ENCODE assay signal across 8 cellular contexts in genomic region chr11:36455658-36456111, GRCh38. TPM values are rescaled to one million over a fixed set of nuclear protein-coding genes. Genes with fewer than 3 reads are reported as not detected.
A peak's percentile ranks its signal among the peaks of the same experiment; 100 is the strongest.
DNase-seq lines count a peak whose midpoint lies in the region; ATAC-seq and TF ChIP-seq lines count a peak whose summit lies in the region.

No MANE protein-coding gene starts in this region.

- no peak overlapping the region for H3K4me3 Mint-ChIP-seq in CD14-positive monocyte
- H3K4me3 Mint-ChIP-seq in endothelial cell (ENCODE audit: unreplicated experiment) = peak overlapping the region; percentile 79

- H3K36me3 ChIP-seq in muscle layer of duodenum (ENCODE audit: control insufficient read depth in 1 of 2, insufficient read depth in 2 of 2, low read length in 2 of 2) = peaks cover 0 to 8% of the 10 kb centered on the region in 2 donors

- no peaks in the 10 kb centered on the region for H3K27me3 ChIP-seq in muscle layer of duodenum (ENCODE audit: low read depth, low read length)

- H3K9me3 Mint-ChIP-seq in CD14-positive monocyte = peaks cover 0 to 2% (median 0%) of the 10 kb centered on the region in 7 donors
- H3K9me3 Mint-ChIP-seq in endothelial cell (ENCODE audit: unreplicated experiment) = no peaks in the 10 kb centered on the region

- TF ChIP-seq CTCF in CD14-positive monocyte (IDR thresholded peaks at IDR 0.05) (no peak), endothelial cell (IDR thresholded peaks at IDR 0.05; ENCODE audit: unreplicated experiment) (no peak)

- H3K4me1 ChIP-seq in muscle layer of duodenum (ENCODE audit: control insufficient read depth in 1 of 2, insufficient read depth in 2 of 2, low read length in 2 of 2) = peaks cover 0 to 15% of the 10 kb centered on the region in 2 donors

- H3K27ac Mint-ChIP-seq in CD14-positive monocyte (peak overlapping the region in 4 of 7 donors; percentile 40 to 82 (median 75)), endothelial cell (ENCODE audit: unreplicated experiment) (no peak overlapping the region)

- H3K9me3 ChIP-seq in muscle layer of duodenum (ENCODE audit: control insufficient read depth in 1 of 2, low read length in 2 of 2) = no peaks in the 10 kb centered on the region

- H3K4me1 Mint-ChIP-seq in CD14-positive monocyte = peaks cover 48% of the 10 kb centered on the region
- peaks cover 34% of the 10 kb centered on the region for H3K4me1 Mint-ChIP-seq in endothelial cell (ENCODE audit: unreplicated experiment)

- H3K4me3 ChIP-seq in muscle layer of duodenum (ENCODE audit: low read depth in 1 of 2, low read length in 2 of 2) = no peak overlapping the region

- H3K27me3 Mint-ChIP-seq in CD14-positive monocyte (ENCODE audit: low read depth in 3 of 3) = peaks cover 0 to 4% (median 4%) of the 10 kb centered on the region in 3 donors
- H3K27me3 Mint-ChIP-seq in endothelial cell (ENCODE audit: unreplicated experiment) = peaks cover 26% of the 10 kb centered on the region

- H3K36me3 Mint-ChIP-seq in CD14-positive monocyte (peaks cover 15 to 20% of the 10 kb centered on the region in 2 donors), endothelial cell (ENCODE audit: low read depth, unreplicated experiment) (peaks cover 77% of the 10 kb centered on the region)

- DNase-seq in CD14-positive monocyte (ENCODE audit: low spot score) (no peak), NCI-H446 treated with DMSO at 0.1 percent for 48 hours (lab: John Stamatoyannopoulos, UW) (peak; percentile 63), endothelial cell (ENCODE audit: low spot score) (no peak)
- no peak for DNase-seq in effector CD4-positive, alpha-beta T cell

- H3K27ac ChIP-seq in muscle layer of duodenum (ENCODE audit: low read length) = peak overlapping the region; percentile 40

- intact Hi-C loops in CD14-positive monocyte (cut with micrococcal nuclease) = loop anchor here in 1 of 2 donors (10.0 kb wide), 1 partner anchor 91 kb away; no protein-coding TSS in a partner anchor

- ATAC-seq in HG03520 (IDR thresholded peaks at IDR 0.05; ENCODE audit: unreplicated experiment) = no peak
- no peak for ATAC-seq in HG03378 (IDR thresholded peaks at IDR 0.05; ENCODE audit: unreplicated experiment)
- no peak for ATAC-seq in GM21381 (IDR thresholded peaks at IDR 0.05; ENCODE audit: unreplicated experiment)

RNA-seq across cellular contexts. Expression of gene TRAF6, which starts 54.4 kb away (rescaled TPM):
- polyA plus RNA-seq in CD14-positive monocyte = 1 to 10 TPM; 5.5 to 7.3 TPM
- total RNA-seq in endothelial cell (ENCODE audit: unreplicated experiment) = 20.4 TPM
